Comparison of ENCODE assay signal across 1 cellular context in genomic region chr6:43297644-43298564, GRCh38.
TF ChIP-seq lines count a peak whose summit lies in the region.

Gene SLC22A7 (plus strand): TSS chr6:43298260. CDS start chr6:43298359, 99 bp downstream.

TF ChIP-seq in GM12891, 5 proteins besides CTCF, POLR2A, EP300 and RAD21 (continued from another document):
- TF ChIP-seq POU2F2 (IDR thresholded peaks at IDR 0.05; ENCODE audit: low read depth, low read length) (no peak), SPI1 (IDR thresholded peaks at IDR 0.05; ENCODE audit: low read depth, low read length) (no peak), PAX5 (IDR thresholded peaks at IDR 0.05; ENCODE audit: insufficient read depth, low read length, severe bottlenecking) (no peak), TAF1 (IDR thresholded peaks at IDR 0.05; ENCODE audit: low read depth, low read length) (no peak)
TF ChIP-seq in GM12891: peak in this region for 0.
